In the genomic region with DNA sequence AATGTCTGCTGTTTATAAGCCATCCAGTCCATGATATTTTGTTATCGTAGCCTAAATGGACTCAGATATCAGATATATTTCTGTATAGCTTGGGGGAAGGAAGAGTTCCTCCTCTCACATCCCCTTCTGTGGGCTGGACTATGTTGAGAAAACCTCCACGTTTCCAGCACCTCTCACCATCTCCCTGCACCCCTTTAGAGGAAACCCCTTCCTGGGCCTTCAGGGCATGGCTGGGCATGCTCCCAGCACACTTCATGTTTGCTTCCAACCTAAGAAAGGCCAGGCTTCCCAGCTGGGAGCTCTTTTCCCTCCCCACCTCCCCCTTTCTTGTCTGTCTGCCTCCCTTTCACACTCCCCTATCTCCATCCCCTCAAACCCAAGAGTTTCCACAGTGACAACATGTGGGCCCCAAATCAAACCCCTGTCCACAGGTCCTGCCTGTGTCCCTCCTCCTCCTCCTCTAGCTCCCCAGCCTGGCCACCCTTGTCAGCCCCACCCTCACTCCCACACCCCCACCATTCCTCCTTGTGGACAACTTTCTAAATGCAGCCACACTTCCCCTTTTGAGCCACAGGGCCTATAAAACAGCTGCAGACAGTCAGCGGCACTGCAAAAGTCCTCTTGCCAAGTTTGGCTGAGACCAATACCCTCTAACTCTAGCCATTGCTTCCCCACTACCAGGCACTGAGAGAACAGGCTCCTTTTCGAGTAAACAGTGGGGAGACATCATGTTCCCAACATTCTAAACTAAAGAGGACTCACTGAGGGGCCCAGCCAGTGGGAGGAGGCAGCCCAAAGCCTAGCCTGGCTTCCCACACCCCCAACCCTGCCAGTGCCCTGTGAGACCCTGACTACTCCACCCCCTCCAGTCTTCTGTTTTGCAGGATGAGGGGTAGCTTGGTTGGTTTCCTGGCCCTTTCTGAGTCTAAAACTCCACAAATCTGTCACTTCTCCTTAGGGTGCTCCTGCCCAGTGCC, we compare ENCODE assay signal across 8 cellular contexts.
DNase-seq lines count a peak whose midpoint lies in the region; ATAC-seq, FAIRE-seq and TF ChIP-seq lines count a peak whose summit lies in the region.

No MANE protein-coding gene starts in this region.

- no peaks in the 10 kb centered on the region for H3K27me3 ChIP-seq in Caco-2 (replicated peaks; ENCODE audit: control insufficient read depth, insufficient read depth, low read length)
- no peaks in the 10 kb centered on the region for H3K27me3 ChIP-seq in left ventricle myocardium inferior (ENCODE audit: low read depth)
- no peaks in the 10 kb centered on the region for H3K27me3 ChIP-seq in small intestine (ENCODE audit: control insufficient read depth in 2 of 2, insufficient read depth in 2 of 2, low read length in 2 of 2)

- peaks cover 16% of the 10 kb centered on the region for H3K9me3 Mint-ChIP-seq in Caco-2 (ENCODE audit: unreplicated experiment)

- CTCF ChIA-PET in Caco-2 (lab: Charles Lee) = interaction anchor here (0.5 to 1.3 kb wide), 4 partner anchors 13 to 111 kb away, joined by 3 to 4 read pairs (median 3); no protein-coding TSS in a partner anchor

- peaks cover 6% of the 10 kb centered on the region for H3K36me3 Mint-ChIP-seq in Caco-2 (ENCODE audit: insufficient read depth, unreplicated experiment)

- peak; percentile 58 for ATAC-seq in HG02885 (IDR thresholded peaks at IDR 0.05; ENCODE audit: poor library complexity, unreplicated experiment)

- peak overlapping the region; percentile 77 for H3K27ac Mint-ChIP-seq in Caco-2 (ENCODE audit: unreplicated experiment)

- no peaks in the 10 kb centered on the region for H3K9me3 ChIP-seq in Caco-2
- H3K9me3 ChIP-seq in left ventricle myocardium inferior (replicated peaks) = no peaks in the 10 kb centered on the region
- no peaks in the 10 kb centered on the region for H3K9me3 ChIP-seq in small intestine (ENCODE audit: control insufficient read depth, low read depth)

- H3K4me3 ChIP-seq in Caco-2 (ENCODE audit: low read depth, low read length) (no peak overlapping the region), left ventricle myocardium inferior (no peak overlapping the region), small intestine (ENCODE audit: low read depth in 1 of 2, low read length in 2 of 2) (no peak overlapping the region)

- peak; percentile 9 to 21 for TF ChIP-seq CTCF in Caco-2 (IDR thresholded peaks at IDR 0.05; ENCODE audit: insufficient read depth in 1 of 2, low read depth in 1 of 2, low read length in 1 of 2, severe bottlenecking in 1 of 2, unreplicated experiment in 1 of 2)
- TF ChIP-seq CTCF in left ventricle myocardium inferior (IDR thresholded peaks at IDR 0.05; ENCODE audit: borderline replicate concordance) = peak; percentile 46

- H3K27ac ChIP-seq in left ventricle myocardium inferior (replicated peaks) (peak overlapping the region; percentile 81), small intestine (ENCODE audit: low read depth in 1 of 2, low read length in 1 of 2) (peak overlapping the region in 1 of 2 donors; percentile 93)

- WGBS in small intestine, 3 donors = 49 to 68% (median 65%) methylated on average over 4 of the region's 4 CpGs

- intact Hi-C loops in Caco-2 (cut with micrococcal nuclease; ENCODE audit: unreplicated experiment) (no loop called here), left ventricle myocardium inferior (cut with micrococcal nuclease) (loop anchor here (5.0 kb wide), 1 partner anchor 244 kb away; no protein-coding TSS in a partner anchor)

- POLR2A ChIA-PET in Caco-2 (lab: Charles Lee) = no interaction called here

- no peak overlapping the region for H3K4me3 Mint-ChIP-seq in Caco-2 (ENCODE audit: unreplicated experiment)

- no peak for FAIRE-seq in small intestine (lab: Jason Lieb, UNC)

- H3K4me1 Mint-ChIP-seq in Caco-2 (ENCODE audit: low read depth, unreplicated experiment) = peaks cover 37% of the 10 kb centered on the region

- BruUV-seq in Caco-2 (replicated peaks; lab: Mats Ljungman, UMichigan) = no TSS peak

- H3K36me3 ChIP-seq in Caco-2 (ENCODE audit: control insufficient read depth, insufficient read depth, low read length) (no peaks in the 10 kb centered on the region), left ventricle myocardium inferior (no peaks in the 10 kb centered on the region), small intestine (ENCODE audit: control insufficient read depth in 2 of 2, insufficient read depth in 2 of 2, low read length in 2 of 2) (no peaks in the 10 kb centered on the region)

- peaks cover 25% of the 10 kb centered on the region for H3K4me1 ChIP-seq in Caco-2
- peaks cover 89% of the 10 kb centered on the region for H3K4me1 ChIP-seq in left ventricle myocardium inferior
- peaks cover 0 to 6% of the 10 kb centered on the region in 2 donors for H3K4me1 ChIP-seq in small intestine (ENCODE audit: control insufficient read depth in 2 of 2, insufficient read depth in 1 of 2, low read depth in 1 of 2, low read length in 1 of 2)

- DNase-seq in Caco-2 (peak in 1 of 2 experiments; percentile 46), UCSD-AML1 (lab: John Stamatoyannopoulos, UW; ENCODE audit: unreplicated experiment) (peak; percentile 73), left ventricle myocardium inferior (peak; percentile 72), small intestine (peak; percentile 35), NCI-H2227 (lab: John Stamatoyannopoulos, UW; ENCODE audit: unreplicated experiment) (no peak), NCI-H2107 (lab: John Stamatoyannopoulos, UW) (no peak)
- no peak for DNase-seq in activated CD4-positive, alpha-beta T cell treated with anti-CD3 and anti-CD28 coated beads for 4 hours

- no peaks in the 10 kb centered on the region for H3K27me3 Mint-ChIP-seq in Caco-2 (ENCODE audit: insufficient read depth, unreplicated experiment)

Comparison
In these comparisons a context has a peak if more than half of its experiments do, and no peak if none do; other contexts are left out.
1. DNase-seq: peak in UCSD-AML1 (single experiment), left ventricle myocardium inferior (single experiment) and small intestine (single experiment); none in NCI-H2227 (single experiment), NCI-H2107 (single experiment) and activated CD4-positive, alpha-beta T cell treated with anti-CD3 and anti-CD28 coated beads for 4 hours (0 of 2).